1 cellular context compared by ENCODE assay signal in the genomic region with DNA sequence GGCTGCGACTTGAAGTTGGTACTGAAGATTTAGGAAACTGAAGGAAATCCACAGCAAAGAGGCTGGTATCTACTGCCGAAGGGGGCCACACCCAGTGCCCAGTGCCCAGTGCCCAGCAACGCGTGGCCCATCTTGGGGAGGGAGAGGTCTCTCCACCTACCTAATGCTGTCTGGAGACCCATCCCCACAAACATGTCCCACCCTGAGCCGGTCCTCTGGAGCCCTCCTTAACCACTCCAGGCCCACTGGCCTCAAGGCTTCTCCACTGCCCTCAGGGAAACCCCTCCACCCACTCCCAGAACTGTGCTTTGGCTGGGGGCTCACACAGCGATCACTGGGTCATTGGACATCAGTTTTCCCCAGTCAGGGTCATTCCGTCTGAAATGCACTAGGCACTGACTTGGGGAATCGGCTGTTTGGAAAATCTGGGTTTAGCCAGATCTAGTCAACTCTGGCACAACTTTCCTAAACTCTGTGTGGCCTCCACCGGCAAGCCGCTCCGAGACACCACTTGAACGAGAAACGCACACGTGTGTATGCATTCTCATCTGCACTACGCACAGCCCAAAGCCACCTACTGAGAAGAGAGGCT.
TF ChIP-seq lines count a peak whose summit lies in the region.

No MANE protein-coding gene starts in this region.

TF ChIP-seq in GM23338, 12 proteins besides CTCF, POLR2A, EP300 and RAD21 (continued from another document):
- TF ChIP-seq, protein P1, sequence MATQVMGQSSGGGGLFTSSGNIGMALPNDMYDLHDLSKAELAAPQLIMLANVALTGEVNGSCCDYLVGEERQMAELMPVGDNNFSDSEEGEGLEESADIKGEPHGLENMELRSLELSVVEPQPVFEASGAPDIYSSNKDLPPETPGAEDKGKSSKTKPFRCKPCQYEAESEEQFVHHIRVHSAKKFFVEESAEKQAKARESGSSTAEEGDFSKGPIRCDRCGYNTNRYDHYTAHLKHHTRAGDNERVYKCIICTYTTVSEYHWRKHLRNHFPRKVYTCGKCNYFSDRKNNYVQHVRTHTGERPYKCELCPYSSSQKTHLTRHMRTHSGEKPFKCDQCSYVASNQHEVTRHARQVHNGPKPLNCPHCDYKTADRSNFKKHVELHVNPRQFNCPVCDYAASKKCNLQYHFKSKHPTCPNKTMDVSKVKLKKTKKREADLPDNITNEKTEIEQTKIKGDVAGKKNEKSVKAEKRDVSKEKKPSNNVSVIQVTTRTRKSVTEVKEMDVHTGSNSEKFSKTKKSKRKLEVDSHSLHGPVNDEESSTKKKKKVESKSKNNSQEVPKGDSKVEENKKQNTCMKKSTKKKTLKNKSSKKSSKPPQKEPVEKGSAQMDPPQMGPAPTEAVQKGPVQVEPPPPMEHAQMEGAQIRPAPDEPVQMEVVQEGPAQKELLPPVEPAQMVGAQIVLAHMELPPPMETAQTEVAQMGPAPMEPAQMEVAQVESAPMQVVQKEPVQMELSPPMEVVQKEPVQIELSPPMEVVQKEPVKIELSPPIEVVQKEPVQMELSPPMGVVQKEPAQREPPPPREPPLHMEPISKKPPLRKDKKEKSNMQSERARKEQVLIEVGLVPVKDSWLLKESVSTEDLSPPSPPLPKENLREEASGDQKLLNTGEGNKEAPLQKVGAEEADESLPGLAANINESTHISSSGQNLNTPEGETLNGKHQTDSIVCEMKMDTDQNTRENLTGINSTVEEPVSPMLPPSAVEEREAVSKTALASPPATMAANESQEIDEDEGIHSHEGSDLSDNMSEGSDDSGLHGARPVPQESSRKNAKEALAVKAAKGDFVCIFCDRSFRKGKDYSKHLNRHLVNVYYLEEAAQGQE (IDR thresholded peaks at IDR 0.05; ENCODE audit: unreplicated experiment) = no peak
- TF ChIP-seq POLR2AphosphoS5 (IDR thresholded peaks at IDR 0.05; ENCODE audit: low read depth) (no peak), ZNF114 (CRISPR knock-in tag; IDR thresholded peaks at IDR 0.05) (no peak), NANOG (IDR thresholded peaks at IDR 0.05; ENCODE audit: borderline replicate concordance) (no peak), ZNF331 (CRISPR knock-in tag; IDR thresholded peaks at IDR 0.05; ENCODE audit: low read depth) (no peak), STAT1 (IDR thresholded peaks at IDR 0.05; ENCODE audit: unreplicated experiment) (no peak)
- TF ChIP-seq, protein P2, sequence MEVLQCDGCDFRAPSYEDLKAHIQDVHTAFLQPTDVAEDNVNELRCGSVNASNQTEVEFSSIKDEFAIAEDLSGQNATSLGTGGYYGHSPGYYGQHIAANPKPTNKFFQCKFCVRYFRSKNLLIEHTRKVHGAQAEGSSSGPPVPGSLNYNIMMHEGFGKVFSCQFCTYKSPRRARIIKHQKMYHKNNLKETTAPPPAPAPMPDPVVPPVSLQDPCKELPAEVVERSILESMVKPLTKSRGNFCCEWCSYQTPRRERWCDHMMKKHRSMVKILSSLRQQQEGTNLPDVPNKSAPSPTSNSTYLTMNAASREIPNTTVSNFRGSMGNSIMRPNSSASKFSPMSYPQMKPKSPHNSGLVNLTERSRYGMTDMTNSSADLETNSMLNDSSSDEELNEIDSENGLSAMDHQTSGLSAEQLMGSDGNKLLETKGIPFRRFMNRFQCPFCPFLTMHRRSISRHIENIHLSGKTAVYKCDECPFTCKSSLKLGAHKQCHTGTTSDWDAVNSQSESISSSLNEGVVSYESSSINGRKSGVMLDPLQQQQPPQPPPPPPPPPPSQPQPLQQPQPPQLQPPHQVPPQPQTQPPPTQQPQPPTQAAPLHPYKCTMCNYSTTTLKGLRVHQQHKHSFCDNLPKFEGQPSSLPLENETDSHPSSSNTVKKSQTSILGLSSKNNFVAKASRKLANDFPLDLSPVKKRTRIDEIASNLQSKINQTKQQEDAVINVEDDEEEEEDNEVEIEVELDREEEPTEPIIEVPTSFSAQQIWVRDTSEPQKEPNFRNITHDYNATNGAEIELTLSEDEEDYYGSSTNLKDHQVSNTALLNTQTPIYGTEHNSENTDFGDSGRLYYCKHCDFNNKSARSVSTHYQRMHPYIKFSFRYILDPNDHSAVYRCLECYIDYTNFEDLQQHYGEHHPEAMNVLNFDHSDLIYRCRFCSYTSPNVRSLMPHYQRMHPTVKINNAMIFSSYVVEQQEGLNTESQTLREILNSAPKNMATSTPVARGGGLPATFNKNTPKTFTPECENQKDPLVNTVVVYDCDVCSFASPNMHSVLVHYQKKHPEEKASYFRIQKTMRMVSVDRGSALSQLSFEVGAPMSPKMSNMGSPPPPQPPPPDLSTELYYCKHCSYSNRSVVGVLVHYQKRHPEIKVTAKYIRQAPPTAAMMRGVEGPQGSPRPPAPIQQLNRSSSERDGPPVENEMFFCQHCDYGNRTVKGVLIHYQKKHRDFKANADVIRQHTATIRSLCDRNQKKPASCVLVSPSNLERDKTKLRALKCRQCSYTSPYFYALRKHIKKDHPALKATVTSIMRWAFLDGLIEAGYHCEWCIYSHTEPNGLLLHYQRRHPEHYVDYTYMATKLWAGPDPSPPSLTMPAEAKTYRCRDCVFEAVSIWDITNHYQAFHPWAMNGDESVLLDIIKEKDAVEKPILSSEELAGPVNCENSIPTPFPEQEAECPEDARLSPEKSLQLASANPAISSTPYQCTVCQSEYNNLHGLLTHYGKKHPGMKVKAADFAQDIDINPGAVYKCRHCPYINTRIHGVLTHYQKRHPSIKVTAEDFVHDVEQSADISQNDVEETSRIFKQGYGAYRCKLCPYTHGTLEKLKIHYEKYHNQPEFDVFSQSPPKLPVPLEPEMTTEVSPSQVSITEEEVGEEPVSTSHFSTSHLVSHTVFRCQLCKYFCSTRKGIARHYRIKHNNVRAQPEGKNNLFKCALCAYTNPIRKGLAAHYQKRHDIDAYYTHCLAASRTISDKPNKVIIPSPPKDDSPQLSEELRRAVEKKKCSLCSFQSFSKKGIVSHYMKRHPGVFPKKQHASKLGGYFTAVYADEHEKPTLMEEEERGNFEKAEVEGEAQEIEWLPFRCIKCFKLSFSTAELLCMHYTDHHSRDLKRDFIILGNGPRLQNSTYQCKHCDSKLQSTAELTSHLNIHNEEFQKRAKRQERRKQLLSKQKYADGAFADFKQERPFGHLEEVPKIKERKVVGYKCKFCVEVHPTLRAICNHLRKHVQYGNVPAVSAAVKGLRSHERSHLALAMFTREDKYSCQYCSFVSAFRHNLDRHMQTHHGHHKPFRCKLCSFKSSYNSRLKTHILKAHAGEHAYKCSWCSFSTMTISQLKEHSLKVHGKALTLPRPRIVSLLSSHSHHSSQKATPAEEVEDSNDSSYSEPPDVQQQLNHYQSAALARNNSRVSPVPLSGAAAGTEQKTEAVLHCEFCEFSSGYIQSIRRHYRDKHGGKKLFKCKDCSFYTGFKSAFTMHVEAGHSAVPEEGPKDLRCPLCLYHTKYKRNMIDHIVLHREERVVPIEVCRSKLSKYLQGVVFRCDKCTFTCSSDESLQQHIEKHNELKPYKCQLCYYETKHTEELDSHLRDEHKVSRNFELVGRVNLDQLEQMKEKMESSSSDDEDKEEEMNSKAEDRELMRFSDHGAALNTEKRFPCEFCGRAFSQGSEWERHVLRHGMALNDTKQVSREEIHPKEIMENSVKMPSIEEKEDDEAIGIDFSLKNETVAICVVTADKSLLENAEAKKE (CRISPR knock-in tag; IDR thresholded peaks at IDR 0.05) = no peak
